ENCODE assay signal across 23 cellular contexts in the genomic region with DNA sequence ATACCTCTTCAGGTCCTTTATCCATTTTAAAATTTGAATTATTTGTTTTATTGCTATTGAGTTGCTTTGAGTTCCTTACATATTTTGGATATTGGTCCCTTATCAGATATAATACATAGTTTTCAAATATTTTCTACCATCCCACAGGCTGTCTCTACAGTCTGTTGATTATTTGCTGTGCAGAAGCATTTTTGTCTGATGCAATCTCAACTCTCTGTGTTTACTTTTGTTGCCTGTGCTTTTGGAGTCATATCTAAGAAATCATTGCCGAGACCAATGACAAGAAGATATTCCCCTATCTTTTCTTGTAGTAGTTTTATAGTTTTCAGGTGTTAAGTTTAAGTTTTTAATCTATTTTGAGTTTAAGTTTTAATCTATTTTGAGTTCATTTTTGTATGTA.
"Had no signal": no experiment of that assay in that cellular context is flagged by ENCODE, and none has a peak within 500 bp of the region (broad histone marks: within the 10 kb centered on the region; RNA-seq: fewer than 3 reads in every experiment).

No MANE protein-coding gene starts in this region.

- H3K4me1 ChIP-seq: SJCRH30 had no signal

- FAIRE-seq: HTR-8/SVneo had no signal

- H3K4me3 ChIP-seq: SJCRH30 had no signal

- DNase-seq: Karpas-422, KG1, MM.1S, NCI-H1092 treated with DMSO at 0.1 percent for 48 hours, NCI-H1436, NCI-H187, NCI-H2029, NCI-H2081 treated with DMSO at 0.1 percent for 48 hours, NCI-H2171, NCI-H226, NCI-H446, NCI-H510A, NCI-H524 treated with DMSO at 0.1 percent for 48 hours, NCI-H69, NCI-H774, PC-3, SHP77 treated with DMSO at 0.1 percent for 48 hours, SJCRH30 had no signal

- H3K27me3 ChIP-seq: SJCRH30 had no signal

- ATAC-seq: Panc1, PC-3, Right ventricle myocardium inferior, SK-N-SH treated with all-trans-retinoic acid at 6 μM for 48 hours had no signal

- H3K27ac ChIP-seq: HL-60, SJCRH30 had no signal

- H3K36me3 ChIP-seq: SJCRH30 had no signal
